ENCODE assay signal across 23 cellular contexts in the genomic region with DNA sequence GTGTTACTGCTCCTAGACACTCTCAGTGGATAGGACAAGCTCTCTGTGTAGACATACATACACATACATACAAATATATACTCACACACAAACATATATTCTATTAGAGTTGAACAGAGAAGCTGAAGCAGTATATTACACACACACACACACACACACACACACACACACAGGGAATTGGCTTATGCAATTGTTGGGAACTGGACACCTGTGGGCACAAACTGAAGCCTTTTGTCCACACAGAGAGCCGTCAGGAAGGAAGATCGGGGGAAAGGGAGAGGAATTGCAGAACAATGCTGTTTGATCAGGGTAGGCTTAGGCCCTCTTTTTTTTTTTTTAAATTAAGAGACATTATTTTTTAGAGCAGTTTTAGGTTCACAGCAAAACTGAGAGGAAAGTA.
A peak's percentile ranks its signal among the peaks of the same experiment; 100 is the strongest.
DNase-seq lines count a peak whose midpoint lies in the region; ATAC-seq, FAIRE-seq and TF ChIP-seq lines count a peak whose summit lies in the region.
"Had no signal": no experiment of that assay in that cellular context is flagged by ENCODE, and none has a peak within 500 bp of the region (broad histone marks: within the 10 kb centered on the region; RNA-seq: fewer than 3 reads in every experiment).

No MANE protein-coding gene starts in this region.

- no peak for TF ChIP-seq CTCF in body of pancreas (IDR thresholded peaks at IDR 0.05)
- no peak for TF ChIP-seq CTCF in pancreas (IDR thresholded peaks at IDR 0.05)

- DNase-seq in body of pancreas = peak; percentile 28 to 59 (median 46)
- DNase-seq in dermis microvascular lymphatic vessel endothelial cell (ENCODE audit: low read depth in 2 of 2) = peak; percentile 32 to 45
- peak in 3 of 6 donors; percentile 24 to 62 (median 57) for DNase-seq in pancreas
- no peak for DNase-seq in AML-193 (lab: John Stamatoyannopoulos, UW)
- no peak for DNase-seq in activated T-cell treated with anti-CD3 and anti-CD28 coated beads, Interleukin-2, amount 50 U/mL, for 24 hours
- DNase-seq: 8988T; ACHN; Caco-2; Calu3; CD4-positive, alpha-beta T cell; CD8-positive, alpha-beta T cell; DMS79 treated with DMSO at 0.1 percent for 48 hours; GF-D8 had no signal

- H3K27ac ChIP-seq in body of pancreas = no peak overlapping the region
- no peak overlapping the region for H3K27ac ChIP-seq in pancreas
- H3K27ac ChIP-seq: BLaER1 treated with 17β-estradiol and CSF1 and Interleukin-3, amounts not matched to agents 10 nM and 100 nM; C4-2B had no signal

- H3K9me3 ChIP-seq in body of pancreas (no peaks in the 10 kb centered on the region), pancreas (no peaks in the 10 kb centered on the region)
- H3K9me3 ChIP-seq: BLaER1 treated with 17β-estradiol and CSF1 and Interleukin-3, amounts not matched to agents 10 nM and 100 nM; Caco-2 had no signal

- H3K36me3 Mint-ChIP-seq in activated T-cell treated with anti-CD3 and anti-CD28 coated beads, Interleukin-2, amount 50 U/mL, for 24 hours (ENCODE audit: low read depth) = no peaks in the 10 kb centered on the region
- H3K36me3 Mint-ChIP-seq: CD8-positive, alpha-beta T cell had no signal

- H3K27me3 ChIP-seq in body of pancreas (no peaks in the 10 kb centered on the region), pancreas (no peaks in the 10 kb centered on the region)
- H3K27me3 ChIP-seq: BLaER1 treated with 17β-estradiol and CSF1 and Interleukin-3, amounts not matched to agents 10 nM and 100 nM had no signal

- no peak for TF ChIP-seq POLR2A in body of pancreas (IDR thresholded peaks at IDR 0.05)

- H3K4me1 Mint-ChIP-seq in activated T-cell treated with anti-CD3 and anti-CD28 coated beads, Interleukin-2, amount 50 U/mL, for 24 hours (ENCODE audit: low read depth) = peaks cover 10% of the 10 kb centered on the region
- H3K4me1 Mint-ChIP-seq: B cell had no signal

- H3K27me3 Mint-ChIP-seq in activated T-cell treated with anti-CD3 and anti-CD28 coated beads, Interleukin-2, amount 50 U/mL, for 24 hours = no peaks in the 10 kb centered on the region
- H3K27me3 Mint-ChIP-seq: B cell; CD4-positive, alpha-beta T cell had no signal

- no peak overlapping the region for H3K4me3 ChIP-seq in body of pancreas
- no peak overlapping the region for H3K4me3 ChIP-seq in pancreas
- H3K4me3 ChIP-seq: BLaER1 treated with 17β-estradiol and CSF1 and Interleukin-3, amounts not matched to agents 10 nM and 100 nM had no signal

- H3K36me3 ChIP-seq in body of pancreas (replicated peaks in 1 of 2; ENCODE audit: insufficient read depth in 1 of 2, low read depth in 2 of 2) = no peaks in the 10 kb centered on the region
- H3K36me3 ChIP-seq in pancreas = no peaks in the 10 kb centered on the region
- H3K36me3 ChIP-seq: BLaER1 treated with 17β-estradiol and CSF1 and Interleukin-3, amounts not matched to agents 10 nM and 100 nM had no signal

- no peak overlapping the region for H3K27ac Mint-ChIP-seq in activated T-cell treated with anti-CD3 and anti-CD28 coated beads, Interleukin-2, amount 50 U/mL, for 24 hours
- H3K27ac Mint-ChIP-seq: B cell; CD4-positive, alpha-beta T cell; CD8-positive, alpha-beta T cell had no signal

- H3K4me3 Mint-ChIP-seq in activated T-cell treated with anti-CD3 and anti-CD28 coated beads, Interleukin-2, amount 50 U/mL, for 24 hours = no peak overlapping the region
- H3K4me3 Mint-ChIP-seq: B cell; CD4-positive, alpha-beta T cell; CD8-positive, alpha-beta T cell had no signal

- no peaks in the 10 kb centered on the region for H3K9me3 Mint-ChIP-seq in activated T-cell treated with anti-CD3 and anti-CD28 coated beads, Interleukin-2, amount 50 U/mL, for 24 hours
- H3K9me3 Mint-ChIP-seq: CD4-positive, alpha-beta T cell; CD8-positive, alpha-beta T cell had no signal

- ATAC-seq in body of pancreas = peak; percentile 68
- peak; percentile 44 to 89 (median 78) for ATAC-seq in pancreas
- ATAC-seq in HG03432 (IDR thresholded peaks at IDR 0.05; ENCODE audit: unreplicated experiment) = no peak
- no peak for ATAC-seq in HG03196 (IDR thresholded peaks at IDR 0.05; ENCODE audit: unreplicated experiment)
- ATAC-seq: CD8-positive, alpha-beta T cell had no signal

- intact Hi-C loops in body of pancreas (cut with DNase I) (no loop called here), pancreas (cut with DNase I) (no loop called here)

- H3K4me1 ChIP-seq in body of pancreas = no peaks in the 10 kb centered on the region
- no peaks in the 10 kb centered on the region for H3K4me1 ChIP-seq in pancreas
- H3K4me1 ChIP-seq: BLaER1 treated with 17β-estradiol and CSF1 and Interleukin-3, amounts not matched to agents 10 nM and 100 nM; Caco-2 had no signal

- FAIRE-seq in pancreas (lab: Jason Lieb, UNC) = no peak
- FAIRE-seq: A204.1, D721Med, G401.6, GM12891, GM19239 had no signal

- 33 to 39% methylated on average over 2 of the region's 2 CpGs for WGBS in body of pancreas, 2 donors
- 29 to 37% methylated on average over 2 of the region's 2 CpGs for WGBS in pancreas, 2 donors

Comparison
In these comparisons a context has a peak if more than half of its experiments do, and no peak if none do; other contexts are left out.
1. ATAC-seq: peak in body of pancreas (single experiment) and pancreas (4 of 4); none in HG03432 (single experiment) and HG03196 (single experiment).
2. DNase-seq: peak in body of pancreas (4 of 4) and dermis microvascular lymphatic vessel endothelial cell (2 of 2); none in AML-193 (0 of 2) and activated T-cell treated with anti-CD3 and anti-CD28 coated beads, Interleukin-2, amount 50 U/mL, for 24 hours (single experiment).